Comparison of ENCODE assay signal across 17 cellular contexts in the genomic region with DNA sequence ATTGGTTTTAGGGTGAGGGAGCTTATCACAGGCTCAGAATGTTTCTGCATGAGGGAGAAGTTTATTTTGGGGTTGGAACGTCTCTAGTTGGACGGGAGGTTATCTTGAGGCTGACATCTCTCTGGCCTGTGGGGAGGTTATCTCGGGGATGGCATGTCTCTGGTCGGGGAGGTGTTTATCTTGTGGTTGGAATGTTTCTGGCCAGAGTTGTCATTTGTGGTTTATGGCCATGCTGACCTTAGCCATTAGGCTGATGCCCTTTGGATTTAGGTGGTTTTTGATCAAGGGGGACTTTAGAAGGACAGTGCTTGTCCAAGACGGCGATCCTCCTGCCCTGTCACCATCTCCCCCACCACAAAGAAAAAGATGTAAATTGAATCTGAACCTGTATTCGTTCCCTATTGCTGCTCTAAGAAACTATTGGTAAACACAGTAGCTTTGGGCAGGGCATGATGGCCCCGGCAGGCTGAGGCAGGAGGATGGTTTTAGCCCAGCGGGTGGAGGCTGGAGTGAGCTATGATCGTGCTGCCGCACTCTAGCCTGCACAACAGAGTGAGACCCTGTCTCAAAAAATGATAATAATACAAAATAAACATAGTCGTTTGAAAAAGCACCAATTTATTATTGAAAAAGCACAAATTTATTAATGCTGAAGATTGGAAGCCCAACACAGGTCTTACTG.
"Had no signal": no experiment of that assay in that cellular context is flagged by ENCODE, and none has a peak within 500 bp of the region (broad histone marks: within the 10 kb centered on the region; RNA-seq: fewer than 3 reads in every experiment).

No MANE protein-coding gene starts in this region.

- H3K4me3 Mint-ChIP-seq: activated CD4-positive, alpha-beta memory T cell treated with anti-CD3 and anti-CD28 coated beads, Interleukin-2, amount 10 ng/mL, durations not matched to agents 7 days and 5 days; activated CD4-positive, alpha-beta T cell treated with anti-CD3 and anti-CD28 coated beads for 36 hours; activated naive CD8-positive, alpha-beta T cell; activated T-cell treated with anti-CD3 and anti-CD28 coated beads, Interleukin-2, amount 50 U/mL, for 24 hours; brain; dendritic cell treated with granulocyte-macrophage colony-stimulating factor and Interleukin-4, amounts not matched to agents 40 ng/mL and 50 ng/mL, for 4 days; mesothelial cell of epicardium; neural progenitor cell; stimulated activated memory B cell treated with anti-CD40 and anti-IgM and Interleukin-4, amounts not matched to agents 10 μg/mL and 1 μg/mL and 100 μg/mL, for 72 hours; T-cell had no signal

- DNase-seq: activated CD4-positive, alpha-beta memory T cell treated with anti-CD3 and anti-CD28 coated beads, Interleukin-2, amount 10 ng/mL, durations not matched to agents 7 days and 5 days; activated CD4-positive, alpha-beta T cell treated with anti-CD3 and anti-CD28 coated beads for 36 hours; activated effector memory CD4-positive, alpha-beta T cell treated with Interleukin-2 at 50 U/mL for 16 hours; activated T-cell treated with anti-CD3 and anti-CD28 coated beads, Interleukin-2, amount 50 U/mL, for 24 hours; effector memory CD4-positive, alpha-beta T cell; foreskin melanocyte; ovary; T-cell; T-helper 9 cell; tibial artery; uterus had no signal

- H3K9me3 ChIP-seq: ovary, tibial artery, uterus had no signal

- H3K9me3 Mint-ChIP-seq: activated CD4-positive, alpha-beta memory T cell treated with anti-CD3 and anti-CD28 coated beads, Interleukin-2, amount 10 ng/mL, durations not matched to agents 7 days and 5 days; activated T-cell treated with anti-CD3 and anti-CD28 coated beads, Interleukin-2, amount 50 U/mL, for 24 hours; dendritic cell treated with granulocyte-macrophage colony-stimulating factor and Interleukin-4, amounts not matched to agents 40 ng/mL and 50 ng/mL, for 4 days; mesothelial cell of epicardium; stimulated activated memory B cell treated with anti-CD40 and anti-IgM and Interleukin-4, amounts not matched to agents 10 μg/mL and 1 μg/mL and 100 μg/mL, for 72 hours; T-cell had no signal

- H3K36me3 Mint-ChIP-seq: activated naive CD8-positive, alpha-beta T cell; brain; mesothelial cell of epicardium; neural progenitor cell; stimulated activated memory B cell treated with anti-CD40 and anti-IgM and Interleukin-4, amounts not matched to agents 10 μg/mL and 1 μg/mL and 100 μg/mL, for 72 hours; T-cell had no signal

- H3K27ac Mint-ChIP-seq: activated CD4-positive, alpha-beta memory T cell treated with anti-CD3 and anti-CD28 coated beads, Interleukin-2, amount 10 ng/mL, durations not matched to agents 7 days and 5 days; activated CD4-positive, alpha-beta T cell treated with anti-CD3 and anti-CD28 coated beads for 36 hours; activated naive CD8-positive, alpha-beta T cell; activated T-cell treated with anti-CD3 and anti-CD28 coated beads, Interleukin-2, amount 50 U/mL, for 24 hours; dendritic cell treated with granulocyte-macrophage colony-stimulating factor and Interleukin-4, amounts not matched to agents 40 ng/mL and 50 ng/mL, for 4 days; mesothelial cell of epicardium; neural progenitor cell; stimulated activated memory B cell treated with anti-CD40 and anti-IgM and Interleukin-4, amounts not matched to agents 10 μg/mL and 1 μg/mL and 100 μg/mL, for 72 hours; T-cell had no signal

- H3K27me3 Mint-ChIP-seq: activated CD4-positive, alpha-beta memory T cell treated with anti-CD3 and anti-CD28 coated beads, Interleukin-2, amount 10 ng/mL, durations not matched to agents 7 days and 5 days; activated CD4-positive, alpha-beta T cell treated with anti-CD3 and anti-CD28 coated beads for 36 hours; activated naive CD8-positive, alpha-beta T cell; activated T-cell treated with anti-CD3 and anti-CD28 coated beads, Interleukin-2, amount 50 U/mL, for 24 hours; dendritic cell treated with granulocyte-macrophage colony-stimulating factor and Interleukin-4, amounts not matched to agents 40 ng/mL and 50 ng/mL, for 4 days had no signal

- H3K27me3 ChIP-seq: neural progenitor cell, ovary, tibial artery, uterus had no signal

- H2AFZ ChIP-seq: neural progenitor cell had no signal

- H3K4me3 ChIP-seq: neural progenitor cell, ovary, tibial artery, uterus had no signal

- ATAC-seq: activated CD4-positive, alpha-beta T cell treated with anti-CD3 and anti-CD28 coated beads for 36 hours; stimulated activated memory B cell treated with anti-CD40 and anti-IgM and Interleukin-4, amounts not matched to agents 10 μg/mL and 1 μg/mL and 100 μg/mL, for 72 hours; T-cell had no signal

- H3K9ac ChIP-seq: neural progenitor cell had no signal

- H3K4me2 ChIP-seq: neural progenitor cell had no signal

- H3K27ac ChIP-seq: neural progenitor cell, ovary, tibial artery, uterus had no signal

- H3K4me1 Mint-ChIP-seq: brain; mesothelial cell of epicardium; neural progenitor cell; stimulated activated memory B cell treated with anti-CD40 and anti-IgM and Interleukin-4, amounts not matched to agents 10 μg/mL and 1 μg/mL and 100 μg/mL, for 72 hours; T-cell had no signal

- H3K36me3 ChIP-seq: neural progenitor cell, ovary, tibial artery, uterus had no signal

- H3K4me1 ChIP-seq: neural progenitor cell, tibial artery, uterus had no signal
